In the genomic region with DNA sequence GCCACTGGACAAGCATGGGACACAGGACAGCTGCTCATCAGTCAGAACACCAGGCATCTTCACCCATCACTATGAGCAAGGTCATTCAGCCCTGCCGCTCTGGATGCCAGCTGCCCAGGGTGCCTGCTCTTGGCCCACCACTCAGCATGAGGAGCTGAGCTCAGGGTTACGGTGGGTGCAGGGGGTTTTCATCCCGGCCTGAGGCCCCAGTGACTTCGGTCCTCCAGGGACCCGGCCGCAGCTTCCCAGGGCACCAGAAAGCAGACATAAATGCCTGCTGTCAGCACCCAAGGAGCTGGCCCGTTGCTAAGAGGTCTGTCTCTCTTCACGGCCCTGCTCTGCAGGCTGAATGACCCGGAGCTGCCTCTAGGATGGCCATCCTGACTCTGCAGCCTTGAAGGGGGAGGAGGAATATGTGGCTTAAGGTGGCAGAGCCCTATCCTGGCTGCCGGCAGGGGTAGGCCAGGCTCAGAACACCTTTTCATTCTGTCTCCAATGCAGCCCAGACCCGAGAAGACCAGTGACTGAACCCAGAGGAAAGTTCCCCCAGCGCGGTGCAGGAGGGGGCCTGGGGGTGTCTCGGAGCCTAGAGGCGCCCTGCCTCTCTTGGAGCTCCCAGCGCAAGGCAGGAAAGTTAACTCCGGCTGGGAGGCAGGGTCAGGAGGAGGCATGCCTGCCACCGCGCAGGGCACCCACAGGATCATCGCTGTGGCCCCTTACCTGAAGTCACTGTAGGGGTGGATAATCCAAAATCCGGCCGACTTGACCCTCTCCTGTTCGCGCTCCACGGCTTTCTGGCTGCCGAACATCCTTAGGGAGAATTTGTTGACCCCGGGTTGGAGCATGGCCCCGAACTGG, we compare ENCODE assay signal across 2 cellular contexts.
TF ChIP-seq lines count a peak whose summit lies in the region.

No MANE protein-coding gene starts in this region.

TF ChIP-seq in SK-N-SH, 30 proteins besides CTCF, POLR2A, EP300 and RAD21 (continued from another document):
- TF ChIP-seq, protein P1, sequence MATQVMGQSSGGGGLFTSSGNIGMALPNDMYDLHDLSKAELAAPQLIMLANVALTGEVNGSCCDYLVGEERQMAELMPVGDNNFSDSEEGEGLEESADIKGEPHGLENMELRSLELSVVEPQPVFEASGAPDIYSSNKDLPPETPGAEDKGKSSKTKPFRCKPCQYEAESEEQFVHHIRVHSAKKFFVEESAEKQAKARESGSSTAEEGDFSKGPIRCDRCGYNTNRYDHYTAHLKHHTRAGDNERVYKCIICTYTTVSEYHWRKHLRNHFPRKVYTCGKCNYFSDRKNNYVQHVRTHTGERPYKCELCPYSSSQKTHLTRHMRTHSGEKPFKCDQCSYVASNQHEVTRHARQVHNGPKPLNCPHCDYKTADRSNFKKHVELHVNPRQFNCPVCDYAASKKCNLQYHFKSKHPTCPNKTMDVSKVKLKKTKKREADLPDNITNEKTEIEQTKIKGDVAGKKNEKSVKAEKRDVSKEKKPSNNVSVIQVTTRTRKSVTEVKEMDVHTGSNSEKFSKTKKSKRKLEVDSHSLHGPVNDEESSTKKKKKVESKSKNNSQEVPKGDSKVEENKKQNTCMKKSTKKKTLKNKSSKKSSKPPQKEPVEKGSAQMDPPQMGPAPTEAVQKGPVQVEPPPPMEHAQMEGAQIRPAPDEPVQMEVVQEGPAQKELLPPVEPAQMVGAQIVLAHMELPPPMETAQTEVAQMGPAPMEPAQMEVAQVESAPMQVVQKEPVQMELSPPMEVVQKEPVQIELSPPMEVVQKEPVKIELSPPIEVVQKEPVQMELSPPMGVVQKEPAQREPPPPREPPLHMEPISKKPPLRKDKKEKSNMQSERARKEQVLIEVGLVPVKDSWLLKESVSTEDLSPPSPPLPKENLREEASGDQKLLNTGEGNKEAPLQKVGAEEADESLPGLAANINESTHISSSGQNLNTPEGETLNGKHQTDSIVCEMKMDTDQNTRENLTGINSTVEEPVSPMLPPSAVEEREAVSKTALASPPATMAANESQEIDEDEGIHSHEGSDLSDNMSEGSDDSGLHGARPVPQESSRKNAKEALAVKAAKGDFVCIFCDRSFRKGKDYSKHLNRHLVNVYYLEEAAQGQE (IDR thresholded peaks at IDR 0.05; ENCODE audit: low read depth, low read length): no peak
- TF ChIP-seq SIN3A (IDR thresholded peaks at IDR 0.05; ENCODE audit: borderline replicate concordance, low read depth, low read length) (no peak), TCF12 (IDR thresholded peaks at IDR 0.05) (no peak), EZH2phosphoT487 (IDR thresholded peaks at IDR 0.05; ENCODE audit: borderline replicate concordance, low read depth) (no peak)

TF ChIP-seq in SK-N-SH treated with all-trans-retinoic acid at 6 μM for 48 hours, 23 proteins besides CTCF, POLR2A, EP300 and RAD21 (continued from another document):
- no peak for TF ChIP-seq ARNTL (CRISPR knock-in tag; IDR thresholded peaks at IDR 0.05; ENCODE audit: borderline replicate concordance, low read depth)
- TF ChIP-seq SNAI2 (CRISPR knock-in tag; IDR thresholded peaks at IDR 0.05): no peak
- TF ChIP-seq ESRRG (CRISPR knock-in tag; IDR thresholded peaks at IDR 0.05): no peak
- no peak for TF ChIP-seq CSDC2 (CRISPR knock-in tag; IDR thresholded peaks at IDR 0.05)
- no peak for TF ChIP-seq ZNF70 (CRISPR knock-in tag; IDR thresholded peaks at IDR 0.05)
TF ChIP-seq in SK-N-SH treated with all-trans-retinoic acid at 6 μM for 48 hours: peak in this region for 0.
